ENCODE assay signal across 9 cellular contexts in the genomic region with DNA sequence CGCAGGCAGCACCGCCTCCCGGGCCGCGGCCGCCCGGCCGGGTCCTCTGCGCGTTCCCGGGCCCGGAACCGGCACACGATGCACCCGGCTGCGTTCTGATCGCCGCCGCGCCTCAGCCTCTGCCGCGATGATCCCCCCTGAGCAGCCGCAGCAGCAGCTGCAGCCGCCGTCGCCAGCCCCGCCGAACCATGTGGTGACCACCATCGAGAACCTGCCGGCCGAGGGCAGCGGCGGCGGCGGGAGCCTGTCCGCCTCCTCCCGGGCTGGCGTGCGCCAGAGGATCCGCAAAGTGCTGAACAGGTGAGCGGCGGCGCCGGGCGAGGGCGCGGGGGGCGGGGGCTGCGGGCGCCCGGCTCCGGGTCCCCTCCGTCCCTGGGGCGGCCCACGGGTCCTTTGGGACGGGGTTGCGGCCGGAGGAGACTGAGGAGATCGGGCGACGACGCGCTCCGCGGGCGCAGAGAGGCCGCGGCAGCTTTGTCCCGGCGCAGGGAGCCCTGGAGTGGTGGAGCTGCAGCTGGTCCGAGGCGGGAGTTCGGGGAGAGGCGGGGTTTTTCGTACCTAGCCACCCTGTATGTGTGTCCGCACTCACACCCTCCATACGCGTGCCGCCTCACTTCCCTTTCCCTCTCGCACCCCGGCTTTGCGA. TPM values are rescaled to one million over a fixed set of nuclear protein-coding genes. Genes with fewer than 3 reads are reported as not detected.
DNase-seq lines count a peak whose midpoint lies in the region; ATAC-seq lines count a peak whose summit lies in the region.
"Had no signal": no experiment of that assay in that cellular context is flagged by ENCODE, and none has a peak within 500 bp of the region (broad histone marks: within the 10 kb centered on the region; RNA-seq: fewer than 3 reads in every experiment).

No MANE protein-coding gene starts in this region.

- DNase-seq in NCI-H2171 treated with DMSO at 0.1 percent for 48 hours (lab: John Stamatoyannopoulos, UW) (peak; percentile 10), NCI-H2171 (lab: John Stamatoyannopoulos, UW) (no peak), HUDEP-2 (lab: John Stamatoyannopoulos, UW; ENCODE audit: unreplicated experiment in 76 of 76) (no peak), dedifferentiated amniotic fluid mesenchymal stem cell (ENCODE audit: extremely low spot score) (no peak)
- DNase-seq in activated T-cell treated with anti-CD3 and anti-CD28 coated beads, Interleukin-2, amount 50 U/mL, for 72 hours: peak; percentile 9 to 14
- DNase-seq in stimulated activated naive B cell treated with anti-CD40 and anti-IgM and Interleukin-4, amounts not matched to agents 10 μg/mL and 1 μg/mL and 100 μg/mL, for 72 hours: no peak

- H3K9me3 ChIP-seq in iPS-20b (ENCODE audit: insufficient read depth, low read depth, low read length): no peaks in the 10 kb centered on the region

- H3K36me3 Mint-ChIP-seq in activated T-cell treated with anti-CD3 and anti-CD28 coated beads, Interleukin-2, amount 50 U/mL, for 72 hours (ENCODE audit: insufficient read depth in 2 of 2): no peaks in the 10 kb centered on the region
- no peaks in the 10 kb centered on the region for H3K36me3 Mint-ChIP-seq in stimulated activated naive B cell treated with anti-CD40 and anti-IgM and Interleukin-4, amounts not matched to agents 10 μg/mL and 1 μg/mL and 100 μg/mL, for 72 hours

- no peaks in the 10 kb centered on the region for H3K9me3 Mint-ChIP-seq in activated T-cell treated with anti-CD3 and anti-CD28 coated beads, Interleukin-2, amount 50 U/mL, for 72 hours
- H3K9me3 Mint-ChIP-seq in stimulated activated naive B cell treated with anti-CD40 and anti-IgM and Interleukin-4, amounts not matched to agents 10 μg/mL and 1 μg/mL and 100 μg/mL, for 72 hours: no peaks in the 10 kb centered on the region

- H3K36me3 ChIP-seq in iPS-20b (ENCODE audit: insufficient read depth, low read depth, low read length): no peaks in the 10 kb centered on the region

- H3K27ac Mint-ChIP-seq in activated T-cell treated with anti-CD3 and anti-CD28 coated beads, Interleukin-2, amount 50 U/mL, for 72 hours: no peak overlapping the region
- no peak overlapping the region for H3K27ac Mint-ChIP-seq in stimulated activated naive B cell treated with anti-CD40 and anti-IgM and Interleukin-4, amounts not matched to agents 10 μg/mL and 1 μg/mL and 100 μg/mL, for 72 hours

- H3K4me3 Mint-ChIP-seq in activated T-cell treated with anti-CD3 and anti-CD28 coated beads, Interleukin-2, amount 50 U/mL, for 72 hours: peak overlapping the region; percentile 40 to 51
- peak overlapping the region; percentile 32 to 76 for H3K4me3 Mint-ChIP-seq in stimulated activated naive B cell treated with anti-CD40 and anti-IgM and Interleukin-4, amounts not matched to agents 10 μg/mL and 1 μg/mL and 100 μg/mL, for 72 hours

- ATAC-seq in HG02981 (IDR thresholded peaks at IDR 0.05; ENCODE audit: unreplicated experiment): peak; percentile 21
- ATAC-seq in activated T-cell treated with anti-CD3 and anti-CD28 coated beads, Interleukin-2, amount 50 U/mL, for 72 hours (replicated peaks in 1 of 2): peak; percentile 17 to 40
- peak; percentile 10 to 33 for ATAC-seq in stimulated activated naive B cell treated with anti-CD40 and anti-IgM and Interleukin-4, amounts not matched to agents 10 μg/mL and 1 μg/mL and 100 μg/mL, for 72 hours (replicated peaks)

- peaks cover 64% of the 10 kb centered on the region for H3K27me3 Mint-ChIP-seq in activated T-cell treated with anti-CD3 and anti-CD28 coated beads, Interleukin-2, amount 50 U/mL, for 72 hours (ENCODE audit: low read depth)
- H3K27me3 Mint-ChIP-seq in stimulated activated naive B cell treated with anti-CD40 and anti-IgM and Interleukin-4, amounts not matched to agents 10 μg/mL and 1 μg/mL and 100 μg/mL, for 72 hours: peaks cover 45 to 62% of the 10 kb centered on the region in 2 donors

- peaks cover 6% of the 10 kb centered on the region; the same call in 1 of the 2 replicates for H3K4me1 ChIP-seq in iPS-20b (ENCODE audit: insufficient read depth, low read length)

- peak overlapping the region; percentile 75 for H3K4me3 ChIP-seq in iPS-20b (ENCODE audit: low read length)

- H3K9ac ChIP-seq in iPS-20b (ENCODE audit: low read depth, low read length): peak overlapping the region; percentile 54; the same call in 1 of the 2 replicates

- H3K4me1 Mint-ChIP-seq in activated T-cell treated with anti-CD3 and anti-CD28 coated beads, Interleukin-2, amount 50 U/mL, for 72 hours (ENCODE audit: low read depth): no peaks in the 10 kb centered on the region
- peaks cover 2 to 6% of the 10 kb centered on the region in 2 donors for H3K4me1 Mint-ChIP-seq in stimulated activated naive B cell treated with anti-CD40 and anti-IgM and Interleukin-4, amounts not matched to agents 10 μg/mL and 1 μg/mL and 100 μg/mL, for 72 hours

- H3K27ac ChIP-seq in iPS-20b (ENCODE audit: low read length): no peak overlapping the region
- H3K27ac ChIP-seq: C4-2B had no signal

- peaks cover 50% of the 10 kb centered on the region for H3K27me3 ChIP-seq in iPS-20b (ENCODE audit: insufficient read depth, low read length)

RNA-seq across cellular contexts. Expression of a gene that starts 0.7 kb away (rescaled TPM):
- total RNA-seq in activated T-cell treated with anti-CD3 and anti-CD28 coated beads, Interleukin-2, amount 50 U/mL, for 72 hours: 1 to 10 TPM in 1 of 2 donors, under 1 TPM in 1; 0.50 to 2.3 TPM

Comparison
In these comparisons a context has a peak if more than half of its experiments do, and no peak if none do; other contexts are left out.
1. DNase-seq: peak in NCI-H2171 treated with DMSO at 0.1 percent for 48 hours (single experiment) and activated T-cell treated with anti-CD3 and anti-CD28 coated beads, Interleukin-2, amount 50 U/mL, for 72 hours (2 of 2); none in NCI-H2171 (single experiment), stimulated activated naive B cell treated with anti-CD40 and anti-IgM and Interleukin-4, amounts not matched to agents 10 μg/mL and 1 μg/mL and 100 μg/mL, for 72 hours (single experiment), HUDEP-2 (0 of 76) and dedifferentiated amniotic fluid mesenchymal stem cell (single experiment).
2. Peak in every context shown above with its lines, with median percentiles within 50 percentile points of each other: ATAC-seq.